ENCODE assay signal across 8 cellular contexts in the genomic region with DNA sequence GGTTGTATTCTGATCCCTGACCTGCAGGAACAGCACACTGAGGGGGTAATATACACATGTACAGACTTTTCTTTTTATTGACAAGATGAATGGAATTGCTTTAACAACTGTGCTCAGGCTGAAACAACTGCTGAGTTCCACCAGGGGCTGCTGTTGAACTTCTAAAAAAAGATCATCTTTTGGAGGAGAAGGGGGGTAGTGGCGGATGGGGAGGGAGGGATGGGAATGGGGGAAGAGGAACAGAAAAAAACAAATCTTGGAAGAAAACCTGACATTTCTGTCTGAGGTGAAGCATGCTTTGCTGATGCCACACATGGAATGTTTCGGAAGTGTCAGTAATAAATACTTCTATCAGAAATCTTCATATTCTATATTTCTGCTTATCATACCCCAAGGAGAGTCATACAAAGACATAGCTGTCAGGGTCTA.
DNase-seq lines count a peak whose midpoint lies in the region; ATAC-seq, FAIRE-seq and TF ChIP-seq lines count a peak whose summit lies in the region.

No MANE protein-coding gene starts in this region.

- H3K4me3 Mint-ChIP-seq in naive thymus-derived CD4-positive, alpha-beta T cell = no peak overlapping the region

- H3K9ac ChIP-seq in GM12878 (ENCODE audit: control insufficient read depth, insufficient read depth, low read length) = no peak overlapping the region

- TF ChIP-seq CTCF in GM10266 (IDR thresholded peaks at IDR 0.05; ENCODE audit: control insufficient read depth, insufficient read depth, low read depth, missing control alignments) (peak; percentile 24), GM12878 (IDR thresholded peaks at IDR 0.05 in 2 of 3, conservative IDR thresholded peaks at IDR 0.05 in 1 of 3; ENCODE audit: control insufficient read depth in 2 of 3, extremely low read depth in 1 of 3, insufficient read depth in 1 of 3, low read depth in 3 of 3, low read length in 3 of 3) (peak; percentile 25 to 34 (median 31); a peak in 4 of 6 replicates), kidney epithelial cell (IDR thresholded peaks at IDR 0.05; ENCODE audit: insufficient read depth, low read length, poor library complexity, severe bottlenecking) (peak; percentile 71), GM13976 (IDR thresholded peaks at IDR 0.05; ENCODE audit: borderline replicate concordance, control extremely low read depth, extremely low read depth, insufficient read depth, missing control alignments) (no peak)

- TF ChIP-seq EP300 in GM12878 (IDR thresholded peaks at IDR 0.05; ENCODE audit: borderline replicate concordance in 1 of 2, control insufficient read depth in 1 of 2, low read depth in 2 of 2, low read length in 2 of 2) = no peak

- H2AFZ ChIP-seq in GM12878 (ENCODE audit: control insufficient read depth, low read depth, low read length) = no peak overlapping the region

- BruUV-seq in GM12878 (replicated peaks; lab: Mats Ljungman, UMichigan) = no TSS peak

- no peaks in the 10 kb centered on the region for H3K9me3 ChIP-seq in GM12878 (replicated peaks; ENCODE audit: control insufficient read depth, insufficient read depth, low read length)
- H3K9me3 ChIP-seq in naive thymus-derived CD4-positive, alpha-beta T cell (ENCODE audit: control insufficient read depth in 2 of 3, low read length in 3 of 3) = no peaks in the 10 kb centered on the region

- H3K79me2 ChIP-seq in GM12878 (ENCODE audit: control insufficient read depth, insufficient read depth, low read length) = no peaks in the 10 kb centered on the region

- no peak for TF ChIP-seq POLR2A in GM12878 (IDR thresholded peaks at IDR 0.05; ENCODE audit: low read depth, low read length)

- DNase-seq in GM10266 (ENCODE audit: extremely low spot score) (no peak), NCI-H2029 treated with DMSO at 0.1 percent for 48 hours (lab: John Stamatoyannopoulos, UW) (peak; percentile 61), GM12878 (ENCODE audit: low read depth, low spot score) (no peak), kidney epithelial cell (ENCODE audit: low read depth) (no peak), GM13976 (ENCODE audit: low spot score) (no peak)
- no peak for DNase-seq in naive thymus-derived CD4-positive, alpha-beta T cell

- no peaks in the 10 kb centered on the region for H3K27me3 ChIP-seq in GM12878 (replicated peaks in 1 of 2; ENCODE audit: control insufficient read depth in 2 of 2, insufficient read depth in 2 of 2, low read length in 1 of 2)
- peaks cover 5% of the 10 kb centered on the region for H3K27me3 ChIP-seq in kidney epithelial cell (ENCODE audit: control insufficient read depth, insufficient read depth, low read length)
- H3K27me3 ChIP-seq in naive thymus-derived CD4-positive, alpha-beta T cell (ENCODE audit: control insufficient read depth in 2 of 2, insufficient read depth in 2 of 2, low read length in 2 of 2) = no peaks in the 10 kb centered on the region

- H3K4me3 ChIP-seq in GM12878 = no peak overlapping the region
- H3K4me3 ChIP-seq in kidney epithelial cell (ENCODE audit: low read depth, low read length) = no peak overlapping the region
- H3K4me3 ChIP-seq in naive thymus-derived CD4-positive, alpha-beta T cell (ENCODE audit: low read length) = no peak overlapping the region

- H3K4me1 Mint-ChIP-seq in naive thymus-derived CD4-positive, alpha-beta T cell = no peaks in the 10 kb centered on the region

- H3K27me3 Mint-ChIP-seq in naive thymus-derived CD4-positive, alpha-beta T cell = peaks cover 3 to 42% (median 24%) of the 10 kb centered on the region in 5 donors

- no peak overlapping the region for H3K27ac Mint-ChIP-seq in naive thymus-derived CD4-positive, alpha-beta T cell

- in situ Hi-C loops in GM12878 (cut with MboI) (no loop called here), GM13976 (cut with MboI; ENCODE audit: low sequenced_read_pairs, unreplicated experiment) (no loop called here)

- no peaks in the 10 kb centered on the region for H3K36me3 Mint-ChIP-seq in naive thymus-derived CD4-positive, alpha-beta T cell

- peak; percentile 43; the same call in 1 of the 2 replicates for TF ChIP-seq RAD21 in GM12878 (IDR thresholded peaks at IDR 0.05; ENCODE audit: insufficient read depth, low read depth, low read length)

- no peak overlapping the region for H3K4me2 ChIP-seq in GM12878 (ENCODE audit: control insufficient read depth, insufficient read depth)

- H3K27ac ChIP-seq in GM12878 (ENCODE audit: control insufficient read depth, insufficient read depth) = no peak overlapping the region
- no peak overlapping the region for H3K27ac ChIP-seq in naive thymus-derived CD4-positive, alpha-beta T cell (ENCODE audit: low read depth, low read length)

- H3K36me3 ChIP-seq in GM12878 (ENCODE audit: control insufficient read depth in 2 of 2, insufficient read depth in 2 of 2, low read length in 1 of 2) (no peaks in the 10 kb centered on the region), kidney epithelial cell (ENCODE audit: control insufficient read depth, insufficient read depth, low read length) (no peaks in the 10 kb centered on the region)
- H3K36me3 ChIP-seq in naive thymus-derived CD4-positive, alpha-beta T cell (ENCODE audit: control insufficient read depth in 2 of 3, insufficient read depth in 3 of 3, low read length in 3 of 3) = no peaks in the 10 kb centered on the region

- CTCF ChIA-PET in GM12878 (lab: Yijun Ruan, JAX) = interaction anchor here (1.6 kb wide), 1 partner anchor 13 kb away, joined by 6 read pairs; no protein-coding TSS in a partner anchor
- CTCF ChIA-PET in naive thymus-derived CD4-positive, alpha-beta T cell (lab: Charles Lee) = no interaction called here

- peak; percentile 33; the same call in 1 of the 3 replicates for ATAC-seq in GM12878
- no peak for ATAC-seq in GM21360 (IDR thresholded peaks at IDR 0.05; ENCODE audit: unreplicated experiment)
- no peak for ATAC-seq in GM18517 (IDR thresholded peaks at IDR 0.05; ENCODE audit: unreplicated experiment)
- no peak for ATAC-seq in naive thymus-derived CD4-positive, alpha-beta T cell

- intact Hi-C loops in GM12878 (cut with micrococcal nuclease; ENCODE audit: unreplicated experiment) = no loop called here
- intact Hi-C loops in naive thymus-derived CD4-positive, alpha-beta T cell (cut with micrococcal nuclease) = no loop called here

- H4K20me1 ChIP-seq in GM12878 (ENCODE audit: control insufficient read depth, insufficient read depth) = no peaks in the 10 kb centered on the region

- H3K4me1 ChIP-seq in GM12878 (ENCODE audit: control insufficient read depth, insufficient read depth, low read length) = no peaks in the 10 kb centered on the region
- H3K4me1 ChIP-seq in naive thymus-derived CD4-positive, alpha-beta T cell (ENCODE audit: control insufficient read depth in 2 of 2, insufficient read depth in 2 of 2, low read length in 2 of 2) = no peaks in the 10 kb centered on the region

- H3K9me3 Mint-ChIP-seq in naive thymus-derived CD4-positive, alpha-beta T cell = peaks cover 0 to 5% (median 0%) of the 10 kb centered on the region in 11 donors

- FAIRE-seq in GM12878 (lab: Jason Lieb, UNC) = no peak

- POLR2A ChIA-PET in GM12878 (lab: Charles Lee) = no interaction called here
- POLR2A ChIA-PET in naive thymus-derived CD4-positive, alpha-beta T cell (lab: Charles Lee) = no interaction called here

- WGBS in GM12878 (ENCODE audit: insufficient coverage, insufficient replicate concordance, low lambda C conversion rate, missing lambda C conversion rate) = 38% methylated on average over 1 of the region's 2 CpGs

- RAD21 ChIA-PET in GM12878 (lab: Charles Lee; ENCODE audit: unreplicated experiment) = no interaction called here

- SMC1A ChIA-PET in GM12878 (lab: Charles Lee; ENCODE audit: uncharacterized antibody, unreplicated experiment) = no interaction called here

TF ChIP-seq in GM12878, 131 proteins besides CTCF, POLR2A, EP300 and RAD21:
- TF ChIP-seq POLR2AphosphoS2 (IDR thresholded peaks at IDR 0.05; ENCODE audit: low read depth, low read length) (no peak), ZNF384 (IDR thresholded peaks at IDR 0.05; ENCODE audit: borderline replicate concordance, low read depth, low read length) (no peak), TBL1XR1 (IDR thresholded peaks at IDR 0.05; ENCODE audit: low read depth, low read length) (no peak)
TF ChIP-seq in GM12878: peak in this region for 0.
